ENCODE assay signal across 26 cellular contexts in genomic region chr17:62865586-62865985, GRCh38. TPM values are rescaled to one million over a fixed set of nuclear protein-coding genes. Genes with fewer than 3 reads are reported as not detected.
A peak's percentile ranks its signal among the peaks of the same experiment; 100 is the strongest.
DNase-seq lines count a peak whose midpoint lies in the region; FAIRE-seq and TF ChIP-seq lines count a peak whose summit lies in the region.
"Had no signal": no experiment of that assay in that cellular context is flagged by ENCODE, and none has a peak within 500 bp of the region (broad histone marks: within the 10 kb centered on the region; RNA-seq: fewer than 3 reads in every experiment).

No MANE protein-coding gene starts in this region.

- no peaks in the 10 kb centered on the region for H3K36me3 Mint-ChIP-seq in endodermal cell (ENCODE audit: low read depth)
- H3K36me3 Mint-ChIP-seq: CD14-positive monocyte; CD4-positive, alpha-beta memory T cell had no signal

- peak; percentile 7 for DNase-seq in OCI-M1 (lab: John Stamatoyannopoulos, UW)
- peak; percentile 22 for DNase-seq in endodermal cell
- no peak for DNase-seq in urothelium cell line (ENCODE audit: low spot score)
- DNase-seq in activated naive CD4-positive, alpha-beta T cell treated with anti-CD3 and anti-CD28 coated beads, Interleukin-2, amount 50 U/mL, for 16 hours = no peak
- DNase-seq in nucleus accumbens (lab: John Stamatoyannopoulos, UW) = no peak
- DNase-seq in CD1c-positive myeloid dendritic cell (ENCODE audit: extremely low spot score) = no peak
- DNase-seq: 8988T; ACHN; AML-193; BE2C; Calu3; CD4-positive, alpha-beta memory T cell; COR-L47; DMS53; DMS79 treated with DMSO at 0.1 percent for 48 hours; GF-D8 had no signal

- no peaks in the 10 kb centered on the region for H3K36me3 ChIP-seq in endodermal cell (ENCODE audit: control insufficient read depth, insufficient read depth, low read length)
- H3K36me3 ChIP-seq: BE2C; BLaER1 treated with 17β-estradiol and CSF1 and Interleukin-3, amounts not matched to agents 10 nM and 100 nM; HAP-1 had no signal

- WGBS in endodermal cell (ENCODE audit: insufficient coverage in 1 of 2, insufficient read length in 1 of 2), 2 experiments = 86% methylated on average over 1 of the region's 1 CpG; no CpG with 5 or more reads in 1 of the 2 experiments

- no peaks in the 10 kb centered on the region for H3K9me3 ChIP-seq in endodermal cell (ENCODE audit: control insufficient read depth, low read length)
- H3K9me3 ChIP-seq: BE2C; BLaER1 treated with 17β-estradiol and CSF1 and Interleukin-3, amounts not matched to agents 10 nM and 100 nM; HAP-1 had no signal

- H3K9me3 Mint-ChIP-seq in endodermal cell = no peaks in the 10 kb centered on the region
- H3K9me3 Mint-ChIP-seq: GM23338 had no signal

- H3K27me3 Mint-ChIP-seq in endodermal cell (ENCODE audit: insufficient read depth) = peaks cover 4% of the 10 kb centered on the region

- peak; percentile 48 for FAIRE-seq in urothelium cell line (lab: Jason Lieb, UNC)
- FAIRE-seq: A549, GM12891, GM18507, H54 had no signal

- H3K4me3 Mint-ChIP-seq in endodermal cell = no peak overlapping the region
- H3K4me3 Mint-ChIP-seq: CD14-positive monocyte; CD4-positive, alpha-beta memory T cell; GM23338 had no signal

- no peak overlapping the region for H3K27ac ChIP-seq in endodermal cell (ENCODE audit: low read depth, low read length)
- H3K27ac ChIP-seq: A549; BLaER1 treated with 17β-estradiol and CSF1 and Interleukin-3, amounts not matched to agents 10 nM and 100 nM had no signal

- H3K4me1 ChIP-seq in endodermal cell (ENCODE audit: control insufficient read depth, insufficient read depth, low read length) = peaks cover 3% of the 10 kb centered on the region
- H3K4me1 ChIP-seq: A549 had no signal

- no peak overlapping the region for H3K4me3 ChIP-seq in endodermal cell (ENCODE audit: low read length)
- H3K4me3 ChIP-seq: A549; BLaER1 treated with 17β-estradiol and CSF1 and Interleukin-3, amounts not matched to agents 10 nM and 100 nM; GM23338; HAP-1 had no signal

- H3K27ac Mint-ChIP-seq in endodermal cell = no peak overlapping the region
- H3K27ac Mint-ChIP-seq: CD14-positive monocyte; CD4-positive, alpha-beta memory T cell; GM23338 had no signal

- TF ChIP-seq CTCF in endodermal cell (conservative IDR thresholded peaks at IDR 0.05) = no peak

- H3K4me1 Mint-ChIP-seq in endodermal cell = peaks cover 11% of the 10 kb centered on the region
- H3K4me1 Mint-ChIP-seq: CD14-positive monocyte; CD4-positive, alpha-beta memory T cell had no signal

- no peaks in the 10 kb centered on the region for H3K27me3 ChIP-seq in endodermal cell (ENCODE audit: control insufficient read depth, insufficient read depth, low read length, poor library complexity, severe bottlenecking)
- H3K27me3 ChIP-seq: BE2C; BLaER1 treated with 17β-estradiol and CSF1 and Interleukin-3, amounts not matched to agents 10 nM and 100 nM had no signal

- no peak overlapping the region for H3K9ac ChIP-seq in endodermal cell (ENCODE audit: extremely low read depth, low read length, poor library complexity, severe bottlenecking)
- H3K9ac ChIP-seq: BLaER1 treated with 17β-estradiol and CSF1 and Interleukin-3, amounts not matched to agents 10 nM and 100 nM had no signal

RNA-seq across cellular contexts. Expression of gene MARCHF10, which starts 57.5 kb away (rescaled TPM):
- total RNA-seq in endodermal cell = 1 to 10 TPM in 1 of 2 donors, under 1 TPM in 1; 0.57 to 1.7 TPM
- 0.89 TPM for polyA plus RNA-seq in endodermal cell (2013, experiment 1 of 2)
- 0.87 TPM for polyA plus RNA-seq in endodermal cell (2013, experiment 2 of 2)
- total RNA-seq: Calu3, Daoy, G401, GM23338 had no signal
- polyA plus RNA-seq: CD14-positive monocyte had no signal

Comparison
In these comparisons a context has a peak if more than half of its experiments do, and no peak if none do; other contexts are left out.
1. DNase-seq: peak in OCI-M1 (single experiment) and endodermal cell (single experiment); none in urothelium cell line (single experiment), activated naive CD4-positive, alpha-beta T cell treated with anti-CD3 and anti-CD28 coated beads, Interleukin-2, amount 50 U/mL, for 16 hours (single experiment), nucleus accumbens (0 of 56) and CD1c-positive myeloid dendritic cell (single experiment).